ENCODE assay signal across 8 cellular contexts in the genomic region with DNA sequence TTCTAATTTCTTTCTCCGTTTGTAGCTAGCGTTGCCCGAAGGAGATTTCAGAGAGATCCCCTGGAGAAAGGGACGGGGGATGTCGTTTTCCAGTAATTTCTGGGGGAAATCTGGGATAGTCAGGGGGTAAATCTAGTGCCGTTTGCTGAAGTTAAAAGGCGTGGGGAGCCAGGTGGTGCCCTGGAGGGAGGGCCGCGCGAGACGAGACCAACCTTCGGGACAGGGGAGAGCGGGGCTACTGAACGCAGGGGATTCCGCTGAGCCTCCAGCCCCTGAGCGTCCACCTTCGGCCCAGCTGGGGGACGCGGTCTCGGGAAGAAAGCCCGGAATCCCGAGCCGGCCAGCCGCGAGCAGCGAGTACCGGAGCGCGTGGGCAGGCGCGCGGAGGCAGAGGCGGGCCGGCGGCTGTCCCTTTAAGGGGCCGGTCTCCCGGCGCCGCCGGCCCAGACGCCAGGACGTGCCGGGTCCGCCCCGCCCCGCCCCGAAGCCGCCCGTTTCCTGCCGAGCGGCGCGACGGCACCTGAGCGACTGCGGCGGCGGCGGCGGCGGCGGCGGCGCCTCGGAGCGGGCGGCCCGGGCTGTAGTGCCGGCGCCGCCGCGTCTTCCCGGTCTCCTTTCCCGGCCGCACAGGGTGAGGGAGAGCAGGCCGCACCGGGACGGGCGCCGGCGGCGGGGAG. TPM values are rescaled to one million over a fixed set of nuclear protein-coding genes. Genes with fewer than 3 reads are reported as not detected.
A peak's percentile ranks its signal among the peaks of the same experiment; 100 is the strongest.
DNase-seq lines count a peak whose midpoint lies in the region; ATAC-seq, FAIRE-seq and TF ChIP-seq lines count a peak whose summit lies in the region.

A gene with protein sequence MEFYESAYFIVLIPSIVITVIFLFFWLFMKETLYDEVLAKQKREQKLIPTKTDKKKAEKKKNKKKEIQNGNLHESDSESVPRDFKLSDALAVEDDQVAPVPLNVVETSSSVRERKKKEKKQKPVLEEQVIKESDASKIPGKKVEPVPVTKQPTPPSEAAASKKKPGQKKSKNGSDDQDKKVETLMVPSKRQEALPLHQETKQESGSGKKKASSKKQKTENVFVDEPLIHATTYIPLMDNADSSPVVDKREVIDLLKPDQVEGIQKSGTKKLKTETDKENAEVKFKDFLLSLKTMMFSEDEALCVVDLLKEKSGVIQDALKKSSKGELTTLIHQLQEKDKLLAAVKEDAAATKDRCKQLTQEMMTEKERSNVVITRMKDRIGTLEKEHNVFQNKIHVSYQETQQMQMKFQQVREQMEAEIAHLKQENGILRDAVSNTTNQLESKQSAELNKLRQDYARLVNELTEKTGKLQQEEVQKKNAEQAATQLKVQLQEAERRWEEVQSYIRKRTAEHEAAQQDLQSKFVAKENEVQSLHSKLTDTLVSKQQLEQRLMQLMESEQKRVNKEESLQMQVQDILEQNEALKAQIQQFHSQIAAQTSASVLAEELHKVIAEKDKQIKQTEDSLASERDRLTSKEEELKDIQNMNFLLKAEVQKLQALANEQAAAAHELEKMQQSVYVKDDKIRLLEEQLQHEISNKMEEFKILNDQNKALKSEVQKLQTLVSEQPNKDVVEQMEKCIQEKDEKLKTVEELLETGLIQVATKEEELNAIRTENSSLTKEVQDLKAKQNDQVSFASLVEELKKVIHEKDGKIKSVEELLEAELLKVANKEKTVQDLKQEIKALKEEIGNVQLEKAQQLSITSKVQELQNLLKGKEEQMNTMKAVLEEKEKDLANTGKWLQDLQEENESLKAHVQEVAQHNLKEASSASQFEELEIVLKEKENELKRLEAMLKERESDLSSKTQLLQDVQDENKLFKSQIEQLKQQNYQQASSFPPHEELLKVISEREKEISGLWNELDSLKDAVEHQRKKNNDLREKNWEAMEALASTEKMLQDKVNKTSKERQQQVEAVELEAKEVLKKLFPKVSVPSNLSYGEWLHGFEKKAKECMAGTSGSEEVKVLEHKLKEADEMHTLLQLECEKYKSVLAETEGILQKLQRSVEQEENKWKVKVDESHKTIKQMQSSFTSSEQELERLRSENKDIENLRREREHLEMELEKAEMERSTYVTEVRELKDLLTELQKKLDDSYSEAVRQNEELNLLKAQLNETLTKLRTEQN (N-terminal part only) (plus strand): TSS at position 484 of the 677 bp plus-strand sequence. CDS start 31,842 bp downstream, outside the sequence.

- peak within 1 kb of the TSS; percentile 77 to 91 for H3K9ac ChIP-seq in kidney (ENCODE audit: low read length in 2 of 2)

- CTCF ChIA-PET in A673 (lab: Charles Lee): interaction anchor here (1.7 kb wide), 1 partner anchor 134 kb away, joined by 7 read pairs; no protein-coding TSS in a partner anchor

- H3K27ac Mint-ChIP-seq in central memory CD8-positive, alpha-beta T cell (ENCODE audit: low read depth): peak within 1 kb of the TSS; percentile 95

- H3K36me3 ChIP-seq in A673 (ENCODE audit: insufficient read depth, low read length, poor library complexity, severe bottlenecking): no peaks in the 10 kb centered on the region
- no peaks in the 10 kb centered on the region for H3K36me3 ChIP-seq in kidney (ENCODE audit: control insufficient read depth in 1 of 2, insufficient read depth in 2 of 2, low read length in 2 of 2)

- H3K36me3 Mint-ChIP-seq in central memory CD8-positive, alpha-beta T cell (ENCODE audit: insufficient read depth): peaks cover 9% of the 10 kb centered on the region

- H3K9me3 Mint-ChIP-seq in central memory CD8-positive, alpha-beta T cell: no peaks in the 10 kb centered on the region

- TF ChIP-seq CTCF in A673 (conservative IDR thresholded peaks at IDR 0.05; ENCODE audit: low read depth, low read length): no peak
- TF ChIP-seq CTCF in kidney (IDR thresholded peaks at IDR 0.05; ENCODE audit: borderline replicate concordance, extremely low read depth, insufficient read depth): no peak

- no TSS peak for BruUV-seq in A673 (replicated peaks; lab: Mats Ljungman, UMichigan)

- H3K27me3 ChIP-seq in A673 (replicated peaks; ENCODE audit: insufficient read depth, low read depth, low read length, poor library complexity): no peaks in the 10 kb centered on the region

- H3K4me1 Mint-ChIP-seq in central memory CD8-positive, alpha-beta T cell: peaks cover 15% of the 10 kb centered on the region

- FAIRE-seq in kidney (lab: Jason Lieb, UNC): no peak

- H3K27ac ChIP-seq in A673 (ENCODE audit: low read depth, low read length, poor library complexity, severe bottlenecking): peak within 1 kb of the TSS; percentile 92
- H3K27ac ChIP-seq in kidney (ENCODE audit: low read depth in 2 of 2, low read length in 2 of 2): peak within 1 kb of the TSS; percentile 83 to 94

- intact Hi-C loops in A673 (cut with micrococcal nuclease; ENCODE audit: unreplicated experiment) (loop anchor here (5.0 kb wide), 1 partner anchor 133 kb away; no protein-coding TSS in a partner anchor), kidney (cut with DNase I) (no loop called here)

- H3K4me3 Mint-ChIP-seq in central memory CD8-positive, alpha-beta T cell: peak within 1 kb of the TSS; percentile 91

- POLR2A ChIA-PET in A673 (lab: Charles Lee; ENCODE audit: low non-redundant PET): no interaction called here

- ATAC-seq in GM18861 (IDR thresholded peaks at IDR 0.05; ENCODE audit: unreplicated experiment) (peak; percentile 54), HG03095 (IDR thresholded peaks at IDR 0.05; ENCODE audit: unreplicated experiment) (peak; percentile 79)
- peak; percentile 91 to 92 for ATAC-seq in activated CD4-positive, CD25-positive, alpha-beta regulatory T cell treated with anti-CD3 and anti-CD28 coated beads, Interleukin-2, amount 50 U/mL, for 24 hours
- ATAC-seq in central memory CD8-positive, alpha-beta T cell (replicated peaks; ENCODE audit: extremely low read depth, poor library complexity, severe bottlenecking): peak; percentile 89

- peaks cover 42% of the 10 kb centered on the region for H3K4me1 ChIP-seq in A673 (ENCODE audit: insufficient read depth, low read length, poor library complexity, severe bottlenecking)
- peaks cover 18 to 19% of the 10 kb centered on the region in 2 donors for H3K4me1 ChIP-seq in kidney (ENCODE audit: control insufficient read depth in 1 of 2, insufficient read depth in 1 of 2, low read depth in 1 of 2, low read length in 2 of 2)

- DNase-seq in A673 (ENCODE audit: low spot score) (peak; percentile 89), NCI-H2227 treated with DMSO at 0.1 percent for 48 hours (lab: John Stamatoyannopoulos, UW) (peak; percentile 67), kidney (peak; percentile 94)
- DNase-seq in central memory CD8-positive, alpha-beta T cell (ENCODE audit: low spot score in 2 of 2): peak; percentile 66 to 72
- peak; percentile 91 for DNase-seq in stimulated activated CD4-positive, alpha-beta T cell treated with anti-CD3 and anti-CD28 coated beads, Interleukin-15, amount 100 ng/mL, for 24 hours

- H3K4me3 ChIP-seq in A673 (ENCODE audit: low read depth, low read length, poor library complexity, severe bottlenecking): peak within 1 kb of the TSS; percentile 92
- peak within 1 kb of the TSS; percentile 85 to 92 for H3K4me3 ChIP-seq in kidney (ENCODE audit: low read length in 2 of 2)

- no peaks in the 10 kb centered on the region for H3K27me3 Mint-ChIP-seq in central memory CD8-positive, alpha-beta T cell

- no peaks in the 10 kb centered on the region for H3K9me3 ChIP-seq in A673 (ENCODE audit: low read depth, low read length, poor library complexity, severe bottlenecking)
- no peaks in the 10 kb centered on the region for H3K9me3 ChIP-seq in kidney (ENCODE audit: control insufficient read depth in 1 of 2, low read length in 2 of 2)

RNA-seq across cellular contexts. Expression of the gene that starts here (rescaled TPM):
- total RNA-seq in A673 (2021) (170 and 199 TPM in 2 replicates), kidney (155 TPM)
- polyA plus RNA-seq in kidney (ENCODE audit: insufficient read depth, low read depth, low replicate concordance): 106 TPM

Comparison
In these comparisons a context has a peak if more than half of its experiments do, and no peak if none do; other contexts are left out.
1. Peak in every context shown above with its lines: DNase-seq, ATAC-seq, H3K4me3 ChIP-seq and H3K27ac ChIP-seq.